Comparison of ENCODE assay signal across 12 cellular contexts in the genomic region with DNA sequence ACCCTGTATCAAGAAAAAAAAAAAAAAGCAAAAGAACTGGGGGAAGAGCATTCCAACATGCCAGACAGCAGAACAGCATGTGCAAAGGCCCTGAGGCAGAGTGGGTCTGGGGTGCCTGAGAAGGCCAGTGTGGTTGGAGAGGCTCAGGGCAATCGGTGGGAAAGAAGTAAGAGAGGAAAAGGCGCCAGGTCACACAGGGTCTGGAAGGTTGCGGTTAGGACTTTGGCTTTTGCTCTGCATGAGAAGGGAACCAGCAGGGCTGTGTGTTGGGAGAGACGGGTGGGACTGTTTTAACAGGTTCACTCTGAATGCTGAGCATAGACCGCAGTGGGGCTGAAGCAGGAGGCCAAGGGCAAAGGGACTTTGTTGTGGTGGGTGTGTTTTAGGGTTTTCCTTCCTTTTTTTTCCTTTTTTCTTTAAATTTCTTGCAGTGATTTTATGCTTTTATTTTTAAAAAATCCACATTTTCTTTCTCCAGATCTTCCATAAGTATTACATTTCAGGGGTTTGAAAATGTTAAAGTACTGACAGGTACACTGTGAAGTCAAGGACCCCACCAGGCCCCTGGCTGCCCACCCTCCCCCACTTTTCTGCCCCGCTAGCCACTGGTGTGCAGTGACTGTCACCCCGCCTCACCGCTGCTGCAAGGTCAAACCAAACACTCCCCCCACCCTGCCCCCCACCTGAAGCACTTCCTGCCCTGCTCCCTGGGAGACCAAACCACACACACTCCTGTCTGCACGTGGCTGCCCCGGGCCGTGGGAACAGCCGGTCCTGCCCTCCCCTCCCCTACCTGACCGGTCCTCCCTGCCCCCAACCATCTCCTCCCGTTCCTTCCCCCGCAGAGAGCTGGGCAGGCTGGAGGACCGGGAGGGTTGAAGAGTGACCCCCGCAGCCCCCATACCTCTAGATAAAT. TPM values are rescaled to one million over a fixed set of nuclear protein-coding genes. Genes with fewer than 3 reads are reported as not detected.
DNase-seq lines count a peak whose midpoint lies in the region; ATAC-seq and TF ChIP-seq lines count a peak whose summit lies in the region.
"Had no signal": no experiment of that assay in that cellular context is flagged by ENCODE, and none has a peak within 500 bp of the region (broad histone marks: within the 10 kb centered on the region; RNA-seq: fewer than 3 reads in every experiment).

No MANE protein-coding gene starts in this region.

- no peak overlapping the region for H3K4me3 ChIP-seq in upper lobe of right lung

- ATAC-seq in left colon (peak; percentile 21), upper lobe of right lung (peak; percentile 53), HG02642 (IDR thresholded peaks at IDR 0.05; ENCODE audit: poor library complexity, unreplicated experiment) (no peak)

- intact Hi-C loops in left colon (cut with DNase I, micrococcal nuclease): no loop called here
- intact Hi-C loops in upper lobe of right lung (cut with DNase I): no loop called here

- H3K27me3 ChIP-seq in upper lobe of right lung: no peaks in the 10 kb centered on the region

- no peaks in the 10 kb centered on the region for H3K9me3 ChIP-seq in upper lobe of right lung

- peak; percentile 42 for DNase-seq in activated gamma-delta T cell treated with Interleukin-2 at 50 U/mL for 16 hours
- DNase-seq in activated gamma-delta T cell (lab: John Stamatoyannopoulos, UW): no peak
- DNase-seq in activated CD8-positive, alpha-beta memory T cell treated with anti-CD3 and anti-CD28 coated beads, Interleukin-2, amount 50 U/mL, for 48 hours: peak; percentile 62
- peak; percentile 45 to 47 for DNase-seq in left colon
- DNase-seq in upper lobe of right lung: no peak
- DNase-seq in superior temporal gyrus (ENCODE audit: extremely low spot score): no peak
- no peak for DNase-seq in SW 1271 (lab: John Stamatoyannopoulos, UW)
- DNase-seq: cerebellar nuclear complex, NCI-H1930, T1000 had no signal

- H3K27ac ChIP-seq in upper lobe of right lung: no peak overlapping the region

- no peaks in the 10 kb centered on the region for H3K36me3 ChIP-seq in upper lobe of right lung

- H3K4me1 ChIP-seq in upper lobe of right lung: no peaks in the 10 kb centered on the region

- TF ChIP-seq CTCF in upper lobe of right lung (IDR thresholded peaks at IDR 0.05): no peak

RNA-seq across cellular contexts. Expression of a gene that starts 30.0 kb away (rescaled TPM):
- total RNA-seq in left colon: 1 to 10 TPM; 1.2 to 2.3 TPM
- 5.1 TPM for total RNA-seq in upper lobe of right lung

RNA-seq across cellular contexts. Expression of a gene that starts 49.1 kb away (rescaled TPM):
- total RNA-seq in left colon (10 to 100 TPM in 1 of 2 donors, 1 to 10 TPM in 1; 9.0 to 14.1 TPM), upper lobe of right lung (0.26 TPM)
- total RNA-seq: posterior vena cava had no signal

Comparison
In these comparisons a context has a peak if more than half of its experiments do, and no peak if none do; other contexts are left out.
1. DNase-seq: peak in activated gamma-delta T cell treated with Interleukin-2 at 50 U/mL for 16 hours (single experiment), activated CD8-positive, alpha-beta memory T cell treated with anti-CD3 and anti-CD28 coated beads, Interleukin-2, amount 50 U/mL, for 48 hours (single experiment) and left colon (2 of 2); none in activated gamma-delta T cell (single experiment), upper lobe of right lung (single experiment), superior temporal gyrus (single experiment) and SW 1271 (0 of 2).